ENCODE assay signal across 9 cellular contexts in genomic region chr19:38932425-38933179, GRCh38. TPM values are rescaled to one million over a fixed set of nuclear protein-coding genes. Genes with fewer than 3 reads are reported as not detected.
A peak's percentile ranks its signal among the peaks of the same experiment; 100 is the strongest.
DNase-seq lines count a peak whose midpoint lies in the region; ATAC-seq and TF ChIP-seq lines count a peak whose summit lies in the region.
"Had no signal": no experiment of that assay in that cellular context is flagged by ENCODE, and none has a peak within 500 bp of the region (broad histone marks: within the 10 kb centered on the region; RNA-seq: fewer than 3 reads in every experiment).

No MANE protein-coding gene starts in this region.

- TF ChIP-seq CTCF in BJ (IDR thresholded peaks at IDR 0.05; ENCODE audit: insufficient read depth, low read depth, low read length): peak; percentile 47
- TF ChIP-seq CTCF in GM12873 (IDR thresholded peaks at IDR 0.05; ENCODE audit: insufficient read depth, low read depth, low read length, missing control alignments): peak; percentile 63
- peak; percentile 29 for TF ChIP-seq CTCF in psoas muscle (IDR thresholded peaks at IDR 0.05)

- no peak overlapping the region for H3K27ac ChIP-seq in psoas muscle

- peaks cover 5% of the 10 kb centered on the region for H3K36me3 ChIP-seq in BJ (ENCODE audit: control insufficient read depth, insufficient read depth, low read length)
- H3K36me3 ChIP-seq in psoas muscle (ENCODE audit: insufficient read depth in 1 of 2, low read depth in 1 of 2): peaks cover 0 to 26% of the 10 kb centered on the region in 2 donors

- CTCF ChIA-PET in BJ (lab: Yijun Ruan, JAX): interaction anchor here (0.6 to 3.3 kb wide), 7 partner anchors 11 to 417 kb away, joined by 3 to 16 read pairs (median 4); no protein-coding TSS in a partner anchor

- H3K9me3 ChIP-seq in psoas muscle: no peaks in the 10 kb centered on the region

- peaks cover 38 to 41% of the 10 kb centered on the region in 2 donors for H3K4me1 Mint-ChIP-seq in effector memory CD8-positive, alpha-beta T cell (ENCODE audit: low read depth in 2 of 2)

- intact Hi-C loops in psoas muscle (cut with DNase I): loop anchor here in 1 of 2 donors (5.0 kb wide), 1 partner anchor 200 kb away; no protein-coding TSS in a partner anchor

- peaks cover 29% of the 10 kb centered on the region for H3K36me3 Mint-ChIP-seq in effector memory CD8-positive, alpha-beta T cell (ENCODE audit: insufficient read depth)

- H3K27me3 Mint-ChIP-seq in effector memory CD8-positive, alpha-beta T cell: no peaks in the 10 kb centered on the region

- H3K4me3 Mint-ChIP-seq in effector memory CD8-positive, alpha-beta T cell: peak overlapping the region; percentile 47 to 96

- ATAC-seq in effector memory CD8-positive, alpha-beta T cell (replicated peaks): no peak
- ATAC-seq in psoas muscle (no peak), HG02840 (IDR thresholded peaks at IDR 0.05; ENCODE audit: low FRiP score, unreplicated experiment) (no peak)

- no peak for DNase-seq in BJ (ENCODE audit: low read depth)
- DNase-seq in SKM-1 treated with dmso at 0.1 percent for 144 hours (lab: John Stamatoyannopoulos, UW; ENCODE audit: unreplicated experiment): peak; percentile 43
- peak; percentile 34 to 50 (median 41) for DNase-seq in effector memory CD8-positive, alpha-beta T cell
- peak in 1 of 2 donors; percentile 58 for DNase-seq in psoas muscle
- DNase-seq in iPS-NIHi11 (ENCODE audit: low spot score): no peak
- no peak for DNase-seq in COLO829 (ENCODE audit: low spot score)

- H3K4me3 ChIP-seq in BJ (ENCODE audit: low read depth, low read length) (no peak overlapping the region), psoas muscle (peak overlapping the region; percentile 78)

- WGBS in psoas muscle, 3 donors: 86% methylated on average over 29 of the region's 29 CpGs

- H3K27me3 ChIP-seq in BJ (ENCODE audit: control insufficient read depth, insufficient read depth, low read length) (no peaks in the 10 kb centered on the region), psoas muscle (ENCODE audit: insufficient read depth in 3 of 3, low read length in 2 of 3) (no peaks in the 10 kb centered on the region)
- H3K27me3 ChIP-seq: upper lobe of left lung had no signal

- H3K27ac Mint-ChIP-seq in effector memory CD8-positive, alpha-beta T cell: peak overlapping the region in 1 of 2 donors; percentile 57

- H3K9me3 Mint-ChIP-seq in effector memory CD8-positive, alpha-beta T cell: no peaks in the 10 kb centered on the region

- peaks cover 18% of the 10 kb centered on the region for H3K4me1 ChIP-seq in psoas muscle

- POLR2A ChIA-PET in BJ (lab: Charles Lee): interaction anchor here (0.6 kb wide), 1 partner anchor 83 kb away, joined by 3 read pairs; no protein-coding TSS in a partner anchor

RNA-seq across cellular contexts. Expression of gene MRPS12, which starts 1.9 kb away (rescaled TPM):
- polyA plus RNA-seq in BJ (2011; rRNA removed): 32.0 and 49.3 TPM in 2 replicates
- polyA minus RNA-seq in BJ (2011; rRNA and poly(A)+ RNA removed): 9.1 and 14.6 TPM in 2 replicates
- 10 to 100 TPM; 33.8 to 70.6 (median 42.4) TPM for total RNA-seq in psoas muscle
- 100 to 1,000 TPM in 1 of 3 donors, 10 to 100 TPM in 2; 70.5 to 175 (median 71.4) TPM for polyA plus RNA-seq in psoas muscle

RNA-seq across cellular contexts. Expression of gene SARS2, which starts 2.0 kb away (rescaled TPM):
- polyA plus RNA-seq in BJ (2011; rRNA removed) (15.4 and 26.1 TPM in 2 replicates), psoas muscle (10 to 100 TPM; 13.3 to 19.8 (median 17.0) TPM)
- polyA minus RNA-seq in BJ (2011; rRNA and poly(A)+ RNA removed): 15.5 and 21.5 TPM in 2 replicates
- 10 to 100 TPM; 15.1 to 17.8 (median 16.8) TPM for total RNA-seq in psoas muscle

RNA-seq across cellular contexts. Expression of gene CCER2, which starts 20.6 kb away (rescaled TPM):
- polyA plus RNA-seq in BJ (2011; rRNA removed): not detected in 2 replicates
- polyA minus RNA-seq in BJ (2011; rRNA and poly(A)+ RNA removed): not detected in 2 replicates
- 1 to 10 TPM in 2 of 4 donors, under 1 TPM in 1, not detected in 1; 0.25 to 1.1 (median 1.0) TPM for total RNA-seq in psoas muscle
- polyA plus RNA-seq in psoas muscle: under 1 TPM; 0.14 to 0.77 (median 0.21) TPM

RNA-seq across cellular contexts. Expression of gene NFKBIB, which starts 32.8 kb away (rescaled TPM):
- polyA plus RNA-seq in BJ (2011; rRNA removed): 12.8 and 20.6 TPM in 2 replicates
- 2.6 and 4.3 TPM in 2 replicates for polyA minus RNA-seq in BJ (2011; rRNA and poly(A)+ RNA removed)
- total RNA-seq in psoas muscle: 10 to 100 TPM; 21.9 to 41.0 (median 26.6) TPM
- polyA plus RNA-seq in psoas muscle: 100 to 1,000 TPM in 1 of 3 donors, 10 to 100 TPM in 2; 45.5 to 109 (median 50.7) TPM

RNA-seq across cellular contexts. Expression of gene SIRT2, which starts 33.2 kb away (rescaled TPM):
- polyA plus RNA-seq in BJ (2011; rRNA removed) (44.4 and 71.8 TPM in 2 replicates), psoas muscle (100 to 1,000 TPM; 140 to 260 (median 204) TPM)
- 15.4 and 35.5 TPM in 2 replicates for polyA minus RNA-seq in BJ (2011; rRNA and poly(A)+ RNA removed)
- total RNA-seq in psoas muscle: 100 to 1,000 TPM; 133 to 180 (median 147) TPM

Comparison
In these comparisons a context has a peak if more than half of its experiments do, and no peak if none do; other contexts are left out.
1. DNase-seq: peak in SKM-1 treated with dmso at 0.1 percent for 144 hours (single experiment) and effector memory CD8-positive, alpha-beta T cell (3 of 3); none in BJ (single experiment), iPS-NIHi11 (single experiment) and COLO829 (single experiment).
2. Peak in every context shown above with its lines, with median percentiles within 50 percentile points of each other: CTCF ChIP-seq.